Comparison of ENCODE assay signal across 11 cellular contexts in genomic region chr1:212283741-212284140, GRCh38. TPM values are rescaled to one million over a fixed set of nuclear protein-coding genes. Genes with fewer than 3 reads are reported as not detected.
DNase-seq lines count a peak whose midpoint lies in the region; ATAC-seq and TF ChIP-seq lines count a peak whose summit lies in the region.
"Had no signal": no experiment of that assay in that cellular context is flagged by ENCODE, and none has a peak within 500 bp of the region (broad histone marks: within the 10 kb centered on the region; RNA-seq: fewer than 3 reads in every experiment).

No MANE protein-coding gene starts in this region.

- peak overlapping the region; percentile 75 to 98; a peak in 3 of 4 replicates for H3K4me3 ChIP-seq in DND-41 (ENCODE audit: low read depth in 1 of 2, low read length in 2 of 2)
- peak overlapping the region; percentile 88 for H3K4me3 ChIP-seq in NB4 (ENCODE audit: low read depth, low read length)

- peak overlapping the region; percentile 95 for H3K4me3 Mint-ChIP-seq in chondrocyte (ENCODE audit: unreplicated experiment)
- H3K4me3 Mint-ChIP-seq in nephron: peak overlapping the region; percentile 95 to 97 (median 96)

- TF ChIP-seq POLR2A in NB4 (IDR thresholded peaks at IDR 0.05; ENCODE audit: extremely low read depth, insufficient read length): no peak

- H3K27me3 Mint-ChIP-seq in chondrocyte (ENCODE audit: low read depth): no peaks in the 10 kb centered on the region
- peaks cover 8% of the 10 kb centered on the region for H3K27me3 Mint-ChIP-seq in nephron (ENCODE audit: low read depth)

- no peaks in the 10 kb centered on the region for H3K9me3 ChIP-seq in DND-41 (ENCODE audit: insufficient read depth, low read length, severe bottlenecking)

- H3K9ac ChIP-seq in DND-41 (ENCODE audit: low read depth, low read length): peak overlapping the region; percentile 90

- H2AFZ ChIP-seq in DND-41 (ENCODE audit: low read depth, low read length): no peak overlapping the region

- H3K36me3 Mint-ChIP-seq in chondrocyte (ENCODE audit: low read depth): no peaks in the 10 kb centered on the region
- no peaks in the 10 kb centered on the region for H3K36me3 Mint-ChIP-seq in nephron (ENCODE audit: low read depth)

- H3K79me2 ChIP-seq in DND-41 (ENCODE audit: insufficient read depth, low read length): peaks cover 40% of the 10 kb centered on the region

- H3K27ac Mint-ChIP-seq in chondrocyte (ENCODE audit: unreplicated experiment) (no peak overlapping the region), nephron (peak overlapping the region in 2 of 3 experiments; percentile 96)

- H3K27ac ChIP-seq in DND-41 (ENCODE audit: low read length): no peak overlapping the region; the same call in 1 of the 2 replicates

- peaks cover 4% of the 10 kb centered on the region; the same call in 1 of the 2 replicates for H3K36me3 ChIP-seq in DND-41 (ENCODE audit: insufficient read depth, low read length)

- TF ChIP-seq CTCF in DND-41 (IDR thresholded peaks at IDR 0.05; ENCODE audit: borderline replicate concordance, extremely low read depth, low read length, poor library complexity, severe bottlenecking): no peak
- no peak for TF ChIP-seq CTCF in NB4 (IDR thresholded peaks at IDR 0.05; ENCODE audit: low read depth, low read length)
- TF ChIP-seq CTCF in chondrocyte (IDR thresholded peaks at IDR 0.05): no peak
- no peak for TF ChIP-seq CTCF in nephron (IDR thresholded peaks at IDR 0.05; ENCODE audit: unreplicated experiment in 3 of 3)

- no peaks in the 10 kb centered on the region for H3K27me3 ChIP-seq in DND-41 (ENCODE audit: insufficient read depth, low read length, poor library complexity)

- H3K4me1 Mint-ChIP-seq in chondrocyte (ENCODE audit: low read depth): peaks cover 35% of the 10 kb centered on the region
- H3K4me1 Mint-ChIP-seq in nephron: peaks cover 14% of the 10 kb centered on the region

- H3K4me2 ChIP-seq in DND-41 (ENCODE audit: insufficient read depth, low read length): peak overlapping the region; percentile 73

- peaks cover 11% of the 10 kb centered on the region for H4K20me1 ChIP-seq in DND-41 (ENCODE audit: insufficient read depth, low read length)

- no peak for DNase-seq in DND-41
- DNase-seq in NB4 (ENCODE audit: low read depth): no peak
- DNase-seq in chondrocyte (ENCODE audit: low spot score): no peak
- no peak for DNase-seq in activated CD4-positive, CD25-positive, alpha-beta regulatory T cell treated with anti-CD3 and anti-CD28 coated beads, Interleukin-2, amount 50 U/mL, for 72 hours
- no peak for DNase-seq in ecto neural progenitor cell (ENCODE audit: low spot score)
- DNase-seq: activated CD8-positive, alpha-beta memory T cell treated with anti-CD3 and anti-CD28 coated beads for 24 hours; NCI-H1092; stimulated activated CD4-positive, alpha-beta T cell treated with anti-CD3 and anti-CD28 coated beads, Interleukin-2, amount 100 ng/mL, for 24 hours had no signal

- ATAC-seq in DND-41 (ENCODE audit: insufficient read depth, low read depth): no peak
- no peak for ATAC-seq in HG03095 (IDR thresholded peaks at IDR 0.05; ENCODE audit: unreplicated experiment)
- no peak for ATAC-seq in esophagus mucosa

- peaks cover 5% of the 10 kb centered on the region for H3K9me3 Mint-ChIP-seq in chondrocyte (ENCODE audit: low read depth)
- no peaks in the 10 kb centered on the region for H3K9me3 Mint-ChIP-seq in nephron

- peaks cover 30% of the 10 kb centered on the region for H3K4me1 ChIP-seq in DND-41 (ENCODE audit: insufficient read depth, low read length)

RNA-seq across cellular contexts. Expression of gene PPP2R5A, which starts 1.5 kb away (rescaled TPM):
- total RNA-seq in chondrocyte (12.2 to 16.9 TPM (median 16.8 TPM) in 3 replicates), esophagus mucosa (55.7 TPM)
